22 cellular contexts compared by ENCODE assay signal in the genomic region with DNA sequence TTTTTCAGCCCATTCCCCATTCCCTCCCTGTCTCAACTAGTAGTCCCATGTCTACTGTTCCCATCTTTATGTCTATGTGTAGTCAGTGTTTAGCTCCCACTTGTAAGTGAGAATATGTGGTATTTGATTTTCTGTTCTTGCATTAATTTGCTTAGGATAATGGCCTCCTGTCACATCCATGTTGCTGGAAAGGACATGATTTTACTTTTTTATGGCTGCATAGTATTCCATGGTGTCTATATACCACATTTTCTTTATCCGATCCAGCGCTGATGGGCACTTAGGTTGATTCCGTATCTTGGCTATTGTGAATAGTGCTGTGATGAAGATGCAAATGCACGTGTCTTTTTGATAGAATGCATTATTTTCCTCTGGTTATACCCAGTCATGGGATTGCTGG. TPM values are rescaled to one million over a fixed set of nuclear protein-coding genes. Genes with fewer than 3 reads are reported as not detected.
DNase-seq lines count a peak whose midpoint lies in the region; ATAC-seq, FAIRE-seq and TF ChIP-seq lines count a peak whose summit lies in the region.
"Had no signal": no experiment of that assay in that cellular context is flagged by ENCODE, and none has a peak within 500 bp of the region (broad histone marks: within the 10 kb centered on the region; RNA-seq: fewer than 3 reads in every experiment).

No MANE protein-coding gene starts in this region.

- H2BK20ac ChIP-seq in H1 (ENCODE audit: low read length) = no peak overlapping the region

- H3K79me2 ChIP-seq in mammary epithelial cell (ENCODE audit: insufficient read depth, low read length) = no peaks in the 10 kb centered on the region
- H3K79me2 ChIP-seq in H1 (ENCODE audit: control insufficient read depth in 1 of 2, insufficient read depth in 2 of 2, low read length in 2 of 2) = no peaks in the 10 kb centered on the region

- POLR2A ChIA-PET in HEK293 (lab: Yijun Ruan, JAX) = no interaction called here
- POLR2A ChIA-PET in H1 (lab: Charles Lee; ENCODE audit: partially characterized antibody) = no interaction called here

- H3K23me2 ChIP-seq in H1 (ENCODE audit: low read depth, low read length) = no peaks in the 10 kb centered on the region

- no peak overlapping the region for H2BK5ac ChIP-seq in H1 (ENCODE audit: low read depth, low read length)

- in situ Hi-C loops in mammary epithelial cell (cut with MboI; ENCODE audit: low sequenced_read_pairs in 2 of 2) = no loop called here

- BruUV-seq in mammary epithelial cell (replicated peaks; lab: Mats Ljungman, UMichigan) = no TSS peak

- H3K4me3 ChIP-seq in mammary epithelial cell (replicated peaks in 1 of 3; ENCODE audit: insufficient read depth in 1 of 3, low read depth in 2 of 3, low read length in 3 of 3) (no peak overlapping the region), breast epithelium (no peak overlapping the region), HEK293 (ENCODE audit: low read depth, low read length) (no peak overlapping the region), RWPE2 (ENCODE audit: severe bottlenecking) (no peak overlapping the region), H1 (ENCODE audit: extremely low read depth in 1 of 4, insufficient read depth in 2 of 4, low read depth in 3 of 4, low read length in 4 of 4) (no peak overlapping the region)
- H3K4me3 ChIP-seq: A549; BLaER1 treated with 17β-estradiol and CSF1 and Interleukin-3, amounts not matched to agents 10 nM and 100 nM had no signal

- H2BK15ac ChIP-seq in H1 (ENCODE audit: low read length) = no peak overlapping the region

- dilution Hi-C loops in mammary epithelial cell (cut with HindIII; ENCODE audit: low sequenced_read_pairs) = no loop called here

- H3K36me3 ChIP-seq in mammary epithelial cell (ENCODE audit: insufficient read depth, low read length) = no peaks in the 10 kb centered on the region
- no peaks in the 10 kb centered on the region for H3K36me3 ChIP-seq in breast epithelium
- no peaks in the 10 kb centered on the region for H3K36me3 ChIP-seq in HEK293 (ENCODE audit: control insufficient read depth in 2 of 2, insufficient read depth in 1 of 2, low read length in 2 of 2)
- no peaks in the 10 kb centered on the region for H3K36me3 ChIP-seq in RWPE2 (ENCODE audit: low read depth)
- H3K36me3 ChIP-seq in H1 (ENCODE audit: control insufficient read depth in 2 of 4, insufficient read depth in 4 of 4, low read length in 3 of 4) = no peaks in the 10 kb centered on the region
- H3K36me3 ChIP-seq: BLaER1 treated with 17β-estradiol and CSF1 and Interleukin-3, amounts not matched to agents 10 nM and 100 nM had no signal

- no peak overlapping the region for H2AK5ac ChIP-seq in H1 (ENCODE audit: low read depth, low read length)

- no peak overlapping the region for H3K23ac ChIP-seq in H1 (ENCODE audit: insufficient read length)

- FAIRE-seq in H1 (lab: Jason Lieb, UNC) = no peak
- no peak for FAIRE-seq in GM12892 (lab: Jason Lieb, UNC)
- FAIRE-seq: A549, D721Med, G401.6, GM12891, GM19239 had no signal

- no peak overlapping the region for H2BK12ac ChIP-seq in H1 (ENCODE audit: low read depth, low read length)

- H3K27me3 ChIP-seq in mammary epithelial cell (ENCODE audit: insufficient read depth, low read length) = no peaks in the 10 kb centered on the region
- H3K27me3 ChIP-seq in breast epithelium = no peaks in the 10 kb centered on the region
- H3K27me3 ChIP-seq in RWPE2 (ENCODE audit: insufficient read depth, poor library complexity, severe bottlenecking) = no peaks in the 10 kb centered on the region
- no peaks in the 10 kb centered on the region for H3K27me3 ChIP-seq in H1 (replicated peaks in 1 of 4; ENCODE audit: control insufficient read depth in 3 of 4, extremely low read depth in 1 of 4, insufficient read depth in 3 of 4, low read length in 3 of 4)
- H3K27me3 ChIP-seq: BLaER1 treated with 17β-estradiol and CSF1 and Interleukin-3, amounts not matched to agents 10 nM and 100 nM had no signal

- no peak overlapping the region for H4K8ac ChIP-seq in H1 (ENCODE audit: extremely low read depth, insufficient read depth, low read length)

- WGBS in mammary epithelial cell (ENCODE audit: low coverage, missing lambda C conversion rate) = 90% methylated on average over 4 of the region's 4 CpGs
- 81% methylated on average over 4 of the region's 4 CpGs; no CpG with 5 or more reads in 1 of the 2 experiments for WGBS in H1 (ENCODE audit: extremely low coverage in 1 of 2, insufficient coverage in 1 of 2, insufficient read length in 1 of 2, insufficient replicate concordance in 2 of 2, low coverage in 1 of 2, low lambda C conversion rate in 2 of 2, missing lambda C conversion rate in 1 of 2), 2 experiments

- H3K14ac ChIP-seq in H1 (ENCODE audit: insufficient read length) = no peak overlapping the region

- H4K20me1 ChIP-seq in mammary epithelial cell (ENCODE audit: insufficient read depth, low read length) (no peaks in the 10 kb centered on the region), H1 (replicated peaks in 1 of 2; ENCODE audit: control insufficient read depth in 1 of 2, insufficient read depth in 2 of 2, low read length in 2 of 2) (no peaks in the 10 kb centered on the region)
- H4K20me1 ChIP-seq: BLaER1 treated with 17β-estradiol and CSF1 and Interleukin-3, amounts not matched to agents 10 nM and 100 nM had no signal

- no peak overlapping the region for H4K91ac ChIP-seq in H1 (replicated peaks; ENCODE audit: insufficient read length, low read length)

- TF ChIP-seq POLR2A in breast epithelium (IDR thresholded peaks at IDR 0.05) (no peak), H1 (IDR thresholded peaks at IDR 0.05; ENCODE audit: control extremely low read depth in 1 of 2, low read depth in 2 of 2, low read length in 2 of 2) (no peak), GM12892 (IDR thresholded peaks at IDR 0.05; ENCODE audit: low read depth, low read length) (no peak)

- H2AFZ ChIP-seq in mammary epithelial cell (ENCODE audit: low read depth, low read length) (no peak overlapping the region), H1 (ENCODE audit: low read length) (no peak overlapping the region)

- H3K4me1 ChIP-seq in mammary epithelial cell (ENCODE audit: insufficient read depth, low read length) = peaks cover 67% of the 10 kb centered on the region
- no peaks in the 10 kb centered on the region for H3K4me1 ChIP-seq in breast epithelium
- no peaks in the 10 kb centered on the region for H3K4me1 ChIP-seq in HEK293 (ENCODE audit: control insufficient read depth, insufficient read depth, low read length)
- H3K4me1 ChIP-seq in RWPE2 (ENCODE audit: insufficient read depth, poor library complexity, severe bottlenecking) = peaks cover 44% of the 10 kb centered on the region
- H3K4me1 ChIP-seq in H1 (replicated peaks in 1 of 4; ENCODE audit: control insufficient read depth in 3 of 4, insufficient read depth in 4 of 4, low read length in 3 of 4) = no peaks in the 10 kb centered on the region
- H3K4me1 ChIP-seq: A549, Caco-2 had no signal

- H3K27ac ChIP-seq in mammary epithelial cell (ENCODE audit: insufficient read depth, low read depth, low read length) (peak overlapping the region; percentile 52), breast epithelium (no peak overlapping the region), HEK293 (ENCODE audit: extremely low read depth, low read depth, low read length) (no peak overlapping the region), RWPE2 (ENCODE audit: poor library complexity, severe bottlenecking) (peak overlapping the region; percentile 30), H1 (ENCODE audit: low read depth, low read length) (no peak overlapping the region)
- H3K27ac ChIP-seq: 22Rv1; A549; BLaER1 treated with 17β-estradiol and CSF1 and Interleukin-3, amounts not matched to agents 10 nM and 100 nM; C4-2B had no signal

- H3K9me3 ChIP-seq in mammary epithelial cell (replicated peaks; ENCODE audit: insufficient read depth, low read length) = no peaks in the 10 kb centered on the region
- no peaks in the 10 kb centered on the region for H3K9me3 ChIP-seq in breast epithelium
- H3K9me3 ChIP-seq in HEK293 (ENCODE audit: control insufficient read depth, insufficient read depth, low read depth, low read length) = no peaks in the 10 kb centered on the region
- H3K9me3 ChIP-seq in RWPE2 (ENCODE audit: severe bottlenecking) = no peaks in the 10 kb centered on the region
- no peaks in the 10 kb centered on the region for H3K9me3 ChIP-seq in H1 (ENCODE audit: insufficient read depth in 2 of 2, low read depth in 1 of 2, low read length in 1 of 2)
- H3K9me3 ChIP-seq: A549, Caco-2 had no signal

- no peak overlapping the region for H2BK120ac ChIP-seq in H1 (replicated peaks; ENCODE audit: low read depth, low read length)

- no peak for TF ChIP-seq RAD21 in H1 (IDR thresholded peaks at IDR 0.05 in 1 of 2, conservative IDR thresholded peaks at IDR 0.05 in 1 of 2; ENCODE audit: low read depth in 2 of 2, low read length in 2 of 2)

- ATAC-seq in RWPE2 (ENCODE audit: low read depth) = no peak
- ATAC-seq in GM18502 (IDR thresholded peaks at IDR 0.05; ENCODE audit: poor library complexity, unreplicated experiment) = no peak
- ATAC-seq: A549; CD8-positive, alpha-beta T cell had no signal

- no peak overlapping the region for H3K18ac ChIP-seq in H1 (ENCODE audit: extremely low read depth, low read length)

- no peak overlapping the region for H3K4ac ChIP-seq in H1 (replicated peaks; ENCODE audit: insufficient read length, low read depth, low read length)

- intact Hi-C loops in mammary epithelial cell (cut with micrococcal nuclease) (loop anchor here (2.0 to 5.0 kb wide), 3 partner anchors 33 to 123 kb away; no protein-coding TSS in a partner anchor), breast epithelium (cut with DNase I; ENCODE audit: low total_unique reads) (no loop called here)

- CTCF ChIA-PET in mammary epithelial cell (lab: Charles Lee; ENCODE audit: low non-redundant PET) (no interaction called here), HEK293 (lab: Yijun Ruan, JAX) (no interaction called here), H1 (lab: Charles Lee; ENCODE audit: partially characterized antibody) (no interaction called here)

- H3K56ac ChIP-seq in H1 (replicated peaks; ENCODE audit: insufficient read length, low read depth, low read length) = no peak overlapping the region

- TF ChIP-seq EP300 in H1 (IDR thresholded peaks at IDR 0.05; ENCODE audit: borderline replicate concordance in 1 of 2, low read depth in 2 of 2, low read length in 2 of 2) = no peak

- no peak overlapping the region for H3K4me2 ChIP-seq in mammary epithelial cell (ENCODE audit: insufficient read depth, low read depth, low read length)
- H3K4me2 ChIP-seq in H1 (ENCODE audit: insufficient read depth in 1 of 2, low read depth in 2 of 2, low read length in 2 of 2) = no peak overlapping the region
- H3K4me2 ChIP-seq: A549; BLaER1 treated with 17β-estradiol and CSF1 and Interleukin-3, amounts not matched to agents 10 nM and 100 nM had no signal

- DNase-seq in mammary epithelial cell = no peak
- DNase-seq in breast epithelium (ENCODE audit: low spot score in 2 of 2) = no peak
- no peak for DNase-seq in RWPE2 (ENCODE audit: low spot score)
- no peak for DNase-seq in H1 (ENCODE audit: low read depth in 1 of 2, low spot score in 2 of 2)
- no peak for DNase-seq in GM12892 (ENCODE audit: insufficient read length)
- DNase-seq: AML-193; Caco-2; Calu3; CD4-positive, alpha-beta T cell; CD8-positive, alpha-beta T cell; DMS79 treated with DMSO at 0.1 percent for 48 hours; GF-D8 had no signal

- H3K9ac ChIP-seq in mammary epithelial cell (ENCODE audit: insufficient read depth, low read length) = no peak overlapping the region
- H3K9ac ChIP-seq in H1 (replicated peaks in 1 of 4; ENCODE audit: extremely low read depth in 1 of 4, low read depth in 3 of 4, low read length in 3 of 4) = no peak overlapping the region
- H3K9ac ChIP-seq: BLaER1 treated with 17β-estradiol and CSF1 and Interleukin-3, amounts not matched to agents 10 nM and 100 nM had no signal

- TF ChIP-seq CTCF in mammary epithelial cell (conservative IDR thresholded peaks at IDR 0.05 in 1 of 2, IDR thresholded peaks at IDR 0.05 in 1 of 2; ENCODE audit: extremely low read depth in 1 of 2, insufficient read depth in 1 of 2, low read depth in 1 of 2, low read length in 2 of 2) (no peak), breast epithelium (IDR thresholded peaks at IDR 0.05) (no peak), HEK293 (tag by site-specific recombination; IDR thresholded peaks at IDR 0.05) (no peak), RWPE2 (IDR thresholded peaks at IDR 0.05; ENCODE audit: poor library complexity, severe bottlenecking) (no peak), H1 (IDR thresholded peaks at IDR 0.05; ENCODE audit: control extremely low read depth in 1 of 3, insufficient read depth in 1 of 3, low read depth in 1 of 3, low read length in 3 of 3) (no peak)

- H4K5ac ChIP-seq in H1 (ENCODE audit: insufficient read length, low read depth, low read length) = no peak overlapping the region

- no peaks in the 10 kb centered on the region for H3K79me1 ChIP-seq in H1 (ENCODE audit: low read depth, low read length)

RNA-seq across cellular contexts. Expression of a gene that starts 21.7 kb away (rescaled TPM):
- 100 to 1,000 TPM; 562 to 887 TPM for total RNA-seq in mammary epithelial cell
- 134 TPM for polyA plus RNA-seq in mammary epithelial cell
- polyA minus RNA-seq in mammary epithelial cell = 741 TPM
- total RNA-seq in breast epithelium = 10 to 100 TPM; 45.9 to 99.5 (median 93.1) TPM
- 117 and 118 TPM in 2 replicates for total RNA-seq in H1 (2021; fragmentation: NEBNext Ultra II Directional; extraction: Animal tissue kit (Norgen Biotek cat#: 25700))
- polyA plus RNA-seq in H1 (2011; rRNA removed) = 24.9 and 26.9 TPM in 2 replicates
- polyA plus RNA-seq in H1 (2011; cell fraction: cytosol; rRNA removed) = 34.1 TPM
- polyA plus RNA-seq in H1 (2011; cell fraction: nucleus; rRNA removed) = 30.9 TPM
- 53.9 to 99.9 TPM (median 67.7 TPM) in 4 replicates for polyA plus RNA-seq in H1 (2012, experiment 1 of 2)
- polyA plus RNA-seq in H1 (2012, experiment 2 of 2) = 4.2 TPM
- polyA plus RNA-seq in H1 (2013, experiment 1 of 2) = 135 TPM
- 126 TPM for polyA plus RNA-seq in H1 (2013, experiment 2 of 2)
- 45.7 and 66.1 TPM in 2 replicates for polyA minus RNA-seq in H1 (2011; rRNA and poly(A)+ RNA removed)
- 53.7 TPM for polyA minus RNA-seq in H1 (2011; cell fraction: cytosol; rRNA and poly(A)+ RNA removed)
- polyA minus RNA-seq in H1 (2011; cell fraction: nucleus; rRNA and poly(A)+ RNA removed) = 88.2 TPM
- polyA plus RNA-seq in GM12892 (2012; ENCODE audit: missing spikeins) = 1.8 TPM

Comparison
In these comparisons a context has a peak if more than half of its experiments do, and no peak if none do; other contexts are left out.
1. H3K27ac ChIP-seq: peak in mammary epithelial cell (single experiment) and RWPE2 (single experiment); none in breast epithelium (0 of 2), HEK293 (single experiment) and H1 (single experiment).